Comparison of ENCODE assay signal across 8 cellular contexts in the genomic region with DNA sequence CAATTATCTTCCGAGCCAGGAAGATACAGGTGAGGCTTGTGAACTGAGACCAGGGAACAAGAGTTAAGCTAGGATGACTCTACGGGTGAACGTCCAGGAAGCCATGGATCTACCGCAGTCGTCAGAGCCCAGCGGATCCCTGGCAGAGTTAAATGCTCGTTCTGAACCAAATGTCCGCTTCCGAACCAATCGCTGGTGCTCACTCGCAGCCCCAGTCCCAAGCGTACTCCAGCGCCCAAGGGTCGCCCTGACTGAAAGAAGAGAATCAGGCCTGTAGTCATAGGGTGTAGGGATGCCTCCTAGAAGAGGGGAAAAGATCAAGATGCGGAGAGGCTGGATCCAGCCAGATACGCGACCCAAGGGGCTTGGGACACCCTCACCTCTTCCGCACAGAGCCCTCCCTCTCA. TPM values are rescaled to one million over a fixed set of nuclear protein-coding genes. Genes with fewer than 3 reads are reported as not detected.
DNase-seq lines count a peak whose midpoint lies in the region; ATAC-seq, FAIRE-seq and TF ChIP-seq lines count a peak whose summit lies in the region.

No MANE protein-coding gene starts in this region.

- H3K27ac ChIP-seq in small intestine (ENCODE audit: low read depth in 1 of 2, low read length in 1 of 2), result peak overlapping the region; percentile 83 to 99

- no peaks in the 10 kb centered on the region for H3K36me3 Mint-ChIP-seq in glutamatergic neuron (ENCODE audit: unreplicated experiment)

- peak overlapping the region; percentile 100 for H3K27ac Mint-ChIP-seq in glutamatergic neuron (ENCODE audit: unreplicated experiment)

- FAIRE-seq in small intestine (lab: Jason Lieb, UNC), result no peak

- H3K9me3 Mint-ChIP-seq in glutamatergic neuron (ENCODE audit: unreplicated experiment), result peaks cover 5% of the 10 kb centered on the region

- WGBS in small intestine, 3 donors, result 0% methylated on average over 17 to 18 of the region's 18 CpGs

- DNase-seq in GM12864 (ENCODE audit: low read depth) (no peak), glutamatergic neuron (no peak), small intestine (no peak), NAMALWA (ENCODE audit: low spot score) (no peak), retina (no peak)
- no peak for DNase-seq in activated CD8-positive, alpha-beta memory T cell treated with anti-CD3 and anti-CD28 coated beads, Interleukin-2, amount 50 U/mL, for 48 hours

- H3K27me3 ChIP-seq in small intestine (ENCODE audit: control insufficient read depth in 2 of 2, insufficient read depth in 2 of 2, low read length in 2 of 2), result no peaks in the 10 kb centered on the region

- TF ChIP-seq CTCF in GM12864 (IDR thresholded peaks at IDR 0.05; ENCODE audit: low read depth, low read length, missing control alignments) (no peak), WI38 (IDR thresholded peaks at IDR 0.05; ENCODE audit: low read depth, low read length) (no peak), glutamatergic neuron (IDR thresholded peaks at IDR 0.05; ENCODE audit: partially characterized antibody, unreplicated experiment) (no peak)

- H3K36me3 ChIP-seq in small intestine (ENCODE audit: control insufficient read depth in 2 of 2, insufficient read depth in 2 of 2, low read length in 2 of 2), result peaks cover 2 to 5% of the 10 kb centered on the region in 2 donors

- peak; percentile 13 for ATAC-seq in HG02588 (IDR thresholded peaks at IDR 0.05; ENCODE audit: unreplicated experiment)

- peaks cover 0 to 3% of the 10 kb centered on the region in 2 donors for H3K4me1 ChIP-seq in small intestine (ENCODE audit: control insufficient read depth in 2 of 2, insufficient read depth in 1 of 2, low read depth in 1 of 2, low read length in 1 of 2)

- H3K4me3 Mint-ChIP-seq in glutamatergic neuron (ENCODE audit: unreplicated experiment), result peak overlapping the region; percentile 100

- H3K4me3 ChIP-seq in GM12864 (ENCODE audit: low read depth, low read length), result peak overlapping the region; percentile 94
- H3K4me3 ChIP-seq in WI38 (ENCODE audit: low read depth, low read length), result peak overlapping the region; percentile 99
- H3K4me3 ChIP-seq in small intestine (ENCODE audit: low read depth in 1 of 2, low read length in 2 of 2), result peak overlapping the region; percentile 87 to 98

- H3K4me1 Mint-ChIP-seq in glutamatergic neuron (ENCODE audit: low read depth, unreplicated experiment), result peaks cover 13% of the 10 kb centered on the region

- H3K9me3 ChIP-seq in small intestine (ENCODE audit: control insufficient read depth, low read depth), result no peaks in the 10 kb centered on the region

- peaks cover 2% of the 10 kb centered on the region for H3K27me3 Mint-ChIP-seq in glutamatergic neuron (ENCODE audit: unreplicated experiment)

RNA-seq across cellular contexts. Expression of gene VIPAS39, which starts 0.3 kb away (rescaled TPM):
- total RNA-seq in glutamatergic neuron (ENCODE audit: unreplicated experiment), result 31.6 TPM
- polyA plus RNA-seq in small intestine, result 10 to 100 TPM in 2 of 3 donors, 1 to 10 TPM in 1; 9.5 to 13.0 (median 12.5) TPM

RNA-seq across cellular contexts. Expression of gene AHSA1, which starts 0.8 kb away (rescaled TPM):
- 117 TPM for total RNA-seq in glutamatergic neuron (ENCODE audit: unreplicated experiment)
- polyA plus RNA-seq in small intestine, result 10 to 100 TPM; 57.3 to 90.8 (median 80.7) TPM

RNA-seq across cellular contexts. Expression of gene NOXRED1, which starts 33.8 kb away (rescaled TPM):
- 0.69 TPM for total RNA-seq in glutamatergic neuron (ENCODE audit: unreplicated experiment)
- polyA plus RNA-seq in small intestine, result under 1 TPM; 0.12 to 0.45 (median 0.27) TPM

RNA-seq across cellular contexts. Expression of gene ISM2, which starts 41.5 kb away (rescaled TPM):
- total RNA-seq in glutamatergic neuron (ENCODE audit: unreplicated experiment), result not detected
- under 1 TPM in 1 of 3 donors, not detected in 2; 0.01 TPM for polyA plus RNA-seq in small intestine
